Comparison of ENCODE assay signal across 9 cellular contexts in genomic region chr7:47379629-47380324, GRCh38.
A peak's percentile ranks its signal among the peaks of the same experiment; 100 is the strongest.
DNase-seq lines count a peak whose midpoint lies in the region; ATAC-seq and TF ChIP-seq lines count a peak whose summit lies in the region.
"Had no signal": no experiment of that assay in that cellular context is flagged by ENCODE, and none has a peak within 500 bp of the region (broad histone marks: within the 10 kb centered on the region; RNA-seq: fewer than 3 reads in every experiment).

No MANE protein-coding gene starts in this region.

- no peak overlapping the region for H4K8ac ChIP-seq in trophoblast cell (ENCODE audit: low read depth, low read length)

- H3K4me3 ChIP-seq in adrenal gland (no peak overlapping the region), trophoblast cell (ENCODE audit: low read depth, low read length) (no peak overlapping the region), MM.1S (ENCODE audit: low read length) (no peak overlapping the region)

- H3K27me3 ChIP-seq in adrenal gland (no peaks in the 10 kb centered on the region), trophoblast cell (ENCODE audit: insufficient read depth, low read length) (no peaks in the 10 kb centered on the region), MM.1S (replicated peaks; ENCODE audit: insufficient read depth, low read length) (no peaks in the 10 kb centered on the region)
- H3K27me3 ChIP-seq: gastrocnemius medialis had no signal

- H3K4me1 ChIP-seq in adrenal gland (replicated peaks in 1 of 2) (peaks cover 0 to 16% of the 10 kb centered on the region in 2 donors), trophoblast cell (ENCODE audit: control insufficient read depth in 1 of 2, insufficient read depth in 2 of 2, low read length in 2 of 2) (peaks cover 21 to 26% of the 10 kb centered on the region in 2 experiments), MM.1S (ENCODE audit: low read length) (no peaks in the 10 kb centered on the region)

- peaks cover 22% of the 10 kb centered on the region for H4K20me1 ChIP-seq in MM.1S (ENCODE audit: insufficient read depth, low read length)

- no peak overlapping the region for H3K23ac ChIP-seq in trophoblast cell (ENCODE audit: low read length)

- no peak overlapping the region for H4K91ac ChIP-seq in trophoblast cell (ENCODE audit: low read depth, low read length)

- TF ChIP-seq POLR2A in adrenal gland (IDR thresholded peaks at IDR 0.05), result no peak

- no peak overlapping the region for H3K18ac ChIP-seq in trophoblast cell (ENCODE audit: low read length)

- H2BK120ac ChIP-seq in trophoblast cell (ENCODE audit: insufficient read depth, low read length, poor library complexity), result no peak overlapping the region

- 41 to 69% (median 63%) methylated on average over 8 to 20 of the region's 20 CpGs for WGBS in adrenal gland, 4 donors
- WGBS in trophoblast cell (ENCODE audit: extremely low coverage, insufficient coverage, insufficient read length), result no CpG with 5 or more reads among the region's 20 CpGs

- ATAC-seq in HG03175 (IDR thresholded peaks at IDR 0.05; ENCODE audit: unreplicated experiment) (no peak), HG03025 (IDR thresholded peaks at IDR 0.05; ENCODE audit: low FRiP score, unreplicated experiment) (no peak)

- H3K4me2 ChIP-seq in trophoblast cell (ENCODE audit: low read length) (peak overlapping the region; percentile 10), MM.1S (ENCODE audit: low read depth, low read length) (no peak overlapping the region)

- peak overlapping the region; percentile 15 for H2BK5ac ChIP-seq in trophoblast cell (ENCODE audit: low read depth, low read length, poor library complexity)

- intact Hi-C loops in adrenal gland (cut with DNase I), result no loop called here
- intact Hi-C loops in cardiac septum (cut with DNase I), result no loop called here

- H3K27ac ChIP-seq in adrenal gland, result peak overlapping the region in 2 of 5 donors; percentile 52 to 62
- peak overlapping the region; percentile 72 for H3K27ac ChIP-seq in trophoblast cell (ENCODE audit: low read depth, low read length)
- H3K27ac ChIP-seq in MM.1S (ENCODE audit: low read length), result no peak overlapping the region

- H2AK5ac ChIP-seq in trophoblast cell (ENCODE audit: low read length), result no peak overlapping the region

- H2AFZ ChIP-seq in trophoblast cell (ENCODE audit: insufficient read depth, low read length, poor library complexity), result no peak overlapping the region
- no peak overlapping the region for H2AFZ ChIP-seq in MM.1S (ENCODE audit: low read length)

- no peaks in the 10 kb centered on the region for H3K9me2 ChIP-seq in MM.1S (replicated peaks; ENCODE audit: insufficient read depth, low read length)

- H3F3A ChIP-seq in MM.1S (ENCODE audit: insufficient read depth, low read length), result no peaks in the 10 kb centered on the region

- no peak overlapping the region for H3K4ac ChIP-seq in trophoblast cell (ENCODE audit: low read depth, low read length)

- no peaks in the 10 kb centered on the region for H3K9me3 ChIP-seq in adrenal gland (replicated peaks in 1 of 3)
- H3K9me3 ChIP-seq in trophoblast cell (ENCODE audit: insufficient read depth, low read depth, low read length), result no peaks in the 10 kb centered on the region
- H3K9me3 ChIP-seq in MM.1S (replicated peaks; ENCODE audit: insufficient read depth, low read length), result no peaks in the 10 kb centered on the region
- H3K9me3 ChIP-seq: gastrocnemius medialis had no signal

- no peaks in the 10 kb centered on the region for H3K79me2 ChIP-seq in trophoblast cell (ENCODE audit: control insufficient read depth, insufficient read depth, low read length, poor library complexity)
- peaks cover 99% of the 10 kb centered on the region for H3K79me2 ChIP-seq in MM.1S (ENCODE audit: low read length)

- peaks cover 5% of the 10 kb centered on the region for H3K79me1 ChIP-seq in trophoblast cell (ENCODE audit: low read length)

- H3K9ac ChIP-seq in trophoblast cell (ENCODE audit: low read length), result no peak overlapping the region
- no peak overlapping the region for H3K9ac ChIP-seq in MM.1S (ENCODE audit: low read length)

- H2BK12ac ChIP-seq in trophoblast cell (ENCODE audit: low read length), result peak overlapping the region; percentile 6

- no peak overlapping the region for H3K14ac ChIP-seq in trophoblast cell (ENCODE audit: low read length)

- H4K12ac ChIP-seq in trophoblast cell (ENCODE audit: low read depth, low read length), result no peak overlapping the region

- TF ChIP-seq CTCF in adrenal gland (IDR thresholded peaks at IDR 0.05), result no peak
- no peak for TF ChIP-seq CTCF in MM.1S (IDR thresholded peaks at IDR 0.05; ENCODE audit: low read length)

- DNase-seq in ELF-1 (ENCODE audit: low read depth, low spot score) (peak; percentile 80), adrenal gland (peak in 6 of 7 donors; percentile 18 to 68 (median 50)), cardiac septum (ENCODE audit: low spot score) (peak; percentile 89), trophoblast cell (peak; percentile 71 to 80), SW 1271 (lab: John Stamatoyannopoulos, UW) (no peak), MM.1S (no peak)

- H3K36me3 ChIP-seq in adrenal gland (replicated peaks in 1 of 2) (peaks cover 0 to 13% of the 10 kb centered on the region in 2 donors), trophoblast cell (ENCODE audit: control insufficient read depth in 1 of 2, insufficient read depth in 2 of 2, low read length in 2 of 2) (peaks cover 46 to 65% of the 10 kb centered on the region in 2 experiments), MM.1S (replicated peaks; ENCODE audit: insufficient read depth, low read length) (peaks cover 15% of the 10 kb centered on the region)
- H3K36me3 ChIP-seq: gastrocnemius medialis had no signal

Comparison
In these comparisons a context has a peak if more than half of its experiments do, and no peak if none do; other contexts are left out.
1. DNase-seq: peak in ELF-1 (single experiment), adrenal gland (6 of 7), cardiac septum (single experiment) and trophoblast cell (2 of 2); none in SW 1271 (0 of 2) and MM.1S (single experiment).